In the genomic region with DNA sequence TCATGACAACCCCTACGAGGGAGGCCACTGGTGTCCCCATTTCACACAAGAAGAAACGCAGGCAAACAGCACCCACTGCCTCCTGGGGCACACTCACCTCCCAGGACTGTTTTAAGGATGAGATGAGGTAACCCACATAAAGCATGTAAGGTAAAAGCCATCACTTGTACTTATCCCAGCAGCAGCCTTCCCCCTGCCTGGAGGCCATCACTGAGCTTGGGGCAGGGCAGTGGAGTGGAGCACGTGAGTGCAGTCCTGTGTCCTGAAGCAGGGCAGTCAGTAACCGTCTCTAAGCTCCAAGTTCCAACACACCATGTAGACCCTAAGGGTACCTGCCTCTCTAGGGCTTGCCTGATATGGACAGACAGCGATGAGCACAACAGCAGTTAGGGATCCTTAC, we compare ENCODE assay signal across 1 cellular context.
TF ChIP-seq lines count a peak whose summit lies in the region.

No MANE protein-coding gene starts in this region.

TF ChIP-seq in HCT116, 20 proteins besides CTCF, POLR2A, EP300 and RAD21:
- TF ChIP-seq JUND (IDR thresholded peaks at IDR 0.05): no peak
- TF ChIP-seq SIN3A (IDR thresholded peaks at IDR 0.05; ENCODE audit: low read depth): no peak
- no peak for TF ChIP-seq FOSL1 (IDR thresholded peaks at IDR 0.05; ENCODE audit: low read depth)
- TF ChIP-seq, protein P1, sequence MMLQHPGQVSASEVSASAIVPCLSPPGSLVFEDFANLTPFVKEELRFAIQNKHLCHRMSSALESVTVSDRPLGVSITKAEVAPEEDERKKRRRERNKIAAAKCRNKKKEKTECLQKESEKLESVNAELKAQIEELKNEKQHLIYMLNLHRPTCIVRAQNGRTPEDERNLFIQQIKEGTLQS (IDR thresholded peaks at IDR 0.05): no peak
- TF ChIP-seq, protein P2, sequence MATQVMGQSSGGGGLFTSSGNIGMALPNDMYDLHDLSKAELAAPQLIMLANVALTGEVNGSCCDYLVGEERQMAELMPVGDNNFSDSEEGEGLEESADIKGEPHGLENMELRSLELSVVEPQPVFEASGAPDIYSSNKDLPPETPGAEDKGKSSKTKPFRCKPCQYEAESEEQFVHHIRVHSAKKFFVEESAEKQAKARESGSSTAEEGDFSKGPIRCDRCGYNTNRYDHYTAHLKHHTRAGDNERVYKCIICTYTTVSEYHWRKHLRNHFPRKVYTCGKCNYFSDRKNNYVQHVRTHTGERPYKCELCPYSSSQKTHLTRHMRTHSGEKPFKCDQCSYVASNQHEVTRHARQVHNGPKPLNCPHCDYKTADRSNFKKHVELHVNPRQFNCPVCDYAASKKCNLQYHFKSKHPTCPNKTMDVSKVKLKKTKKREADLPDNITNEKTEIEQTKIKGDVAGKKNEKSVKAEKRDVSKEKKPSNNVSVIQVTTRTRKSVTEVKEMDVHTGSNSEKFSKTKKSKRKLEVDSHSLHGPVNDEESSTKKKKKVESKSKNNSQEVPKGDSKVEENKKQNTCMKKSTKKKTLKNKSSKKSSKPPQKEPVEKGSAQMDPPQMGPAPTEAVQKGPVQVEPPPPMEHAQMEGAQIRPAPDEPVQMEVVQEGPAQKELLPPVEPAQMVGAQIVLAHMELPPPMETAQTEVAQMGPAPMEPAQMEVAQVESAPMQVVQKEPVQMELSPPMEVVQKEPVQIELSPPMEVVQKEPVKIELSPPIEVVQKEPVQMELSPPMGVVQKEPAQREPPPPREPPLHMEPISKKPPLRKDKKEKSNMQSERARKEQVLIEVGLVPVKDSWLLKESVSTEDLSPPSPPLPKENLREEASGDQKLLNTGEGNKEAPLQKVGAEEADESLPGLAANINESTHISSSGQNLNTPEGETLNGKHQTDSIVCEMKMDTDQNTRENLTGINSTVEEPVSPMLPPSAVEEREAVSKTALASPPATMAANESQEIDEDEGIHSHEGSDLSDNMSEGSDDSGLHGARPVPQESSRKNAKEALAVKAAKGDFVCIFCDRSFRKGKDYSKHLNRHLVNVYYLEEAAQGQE (IDR thresholded peaks at IDR 0.05; ENCODE audit: low read depth): no peak
- no peak for TF ChIP-seq TCF7L2 (IDR thresholded peaks at IDR 0.05; ENCODE audit: borderline replicate concordance, extremely low read depth, insufficient read depth, insufficient read length)
- TF ChIP-seq ELF1 (IDR thresholded peaks at IDR 0.05; ENCODE audit: borderline replicate concordance, low read depth): no peak
- TF ChIP-seq YY1 (IDR thresholded peaks at IDR 0.05; ENCODE audit: extremely low read depth, insufficient replicate concordance, low read depth, low read length): no peak
- no peak for TF ChIP-seq SRF (IDR thresholded peaks at IDR 0.05; ENCODE audit: low read depth)
- TF ChIP-seq, protein P3, sequence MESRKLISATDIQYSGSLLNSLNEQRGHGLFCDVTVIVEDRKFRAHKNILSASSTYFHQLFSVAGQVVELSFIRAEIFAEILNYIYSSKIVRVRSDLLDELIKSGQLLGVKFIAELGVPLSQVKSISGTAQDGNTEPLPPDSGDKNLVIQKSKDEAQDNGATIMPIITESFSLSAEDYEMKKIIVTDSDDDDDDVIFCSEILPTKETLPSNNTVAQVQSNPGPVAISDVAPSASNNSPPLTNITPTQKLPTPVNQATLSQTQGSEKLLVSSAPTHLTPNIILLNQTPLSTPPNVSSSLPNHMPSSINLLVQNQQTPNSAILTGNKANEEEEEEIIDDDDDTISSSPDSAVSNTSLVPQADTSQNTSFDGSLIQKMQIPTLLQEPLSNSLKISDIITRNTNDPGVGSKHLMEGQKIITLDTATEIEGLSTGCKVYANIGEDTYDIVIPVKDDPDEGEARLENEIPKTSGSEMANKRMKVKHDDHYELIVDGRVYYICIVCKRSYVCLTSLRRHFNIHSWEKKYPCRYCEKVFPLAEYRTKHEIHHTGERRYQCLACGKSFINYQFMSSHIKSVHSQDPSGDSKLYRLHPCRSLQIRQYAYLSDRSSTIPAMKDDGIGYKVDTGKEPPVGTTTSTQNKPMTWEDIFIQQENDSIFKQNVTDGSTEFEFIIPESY (IDR thresholded peaks at IDR 0.05; ENCODE audit: extremely low read depth, insufficient replicate concordance, low read length): no peak
- TF ChIP-seq EZH2phosphoT487 (IDR thresholded peaks at IDR 0.05; ENCODE audit: borderline replicate concordance): no peak
- no peak for TF ChIP-seq SP1 (IDR thresholded peaks at IDR 0.05; ENCODE audit: low read depth)
